ENCODE assay signal across 1 cellular context in the genomic region with DNA sequence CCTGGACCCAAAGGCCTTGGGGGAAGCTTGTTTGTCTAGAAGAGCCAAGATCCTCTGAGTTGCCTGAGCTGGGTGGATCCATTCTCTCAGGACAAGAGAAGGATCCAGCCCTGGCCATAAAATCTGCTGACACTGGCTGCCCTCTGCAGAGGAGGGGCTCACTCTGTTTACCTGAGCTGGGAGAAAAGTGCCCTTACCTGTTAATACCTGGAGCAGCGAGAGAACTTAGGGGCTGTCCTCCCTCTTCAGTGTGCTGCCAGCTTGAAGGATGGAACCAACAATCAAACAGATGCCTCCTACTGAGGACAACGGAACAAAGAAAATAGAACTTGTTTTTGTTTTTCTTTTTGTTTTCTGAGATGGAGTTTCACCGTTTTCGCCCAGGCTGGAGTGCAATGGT.
TF ChIP-seq lines count a peak whose summit lies in the region.

No MANE protein-coding gene starts in this region.

TF ChIP-seq in IMR-90, 13 proteins besides CTCF, POLR2A, EP300 and RAD21:
- TF ChIP-seq MAZ (IDR thresholded peaks at IDR 0.05; ENCODE audit: borderline replicate concordance, low read depth, low read length) = no peak
- no peak for TF ChIP-seq MXI1 (IDR thresholded peaks at IDR 0.05; ENCODE audit: borderline replicate concordance, low read depth, low read length)
